In the genomic region with DNA sequence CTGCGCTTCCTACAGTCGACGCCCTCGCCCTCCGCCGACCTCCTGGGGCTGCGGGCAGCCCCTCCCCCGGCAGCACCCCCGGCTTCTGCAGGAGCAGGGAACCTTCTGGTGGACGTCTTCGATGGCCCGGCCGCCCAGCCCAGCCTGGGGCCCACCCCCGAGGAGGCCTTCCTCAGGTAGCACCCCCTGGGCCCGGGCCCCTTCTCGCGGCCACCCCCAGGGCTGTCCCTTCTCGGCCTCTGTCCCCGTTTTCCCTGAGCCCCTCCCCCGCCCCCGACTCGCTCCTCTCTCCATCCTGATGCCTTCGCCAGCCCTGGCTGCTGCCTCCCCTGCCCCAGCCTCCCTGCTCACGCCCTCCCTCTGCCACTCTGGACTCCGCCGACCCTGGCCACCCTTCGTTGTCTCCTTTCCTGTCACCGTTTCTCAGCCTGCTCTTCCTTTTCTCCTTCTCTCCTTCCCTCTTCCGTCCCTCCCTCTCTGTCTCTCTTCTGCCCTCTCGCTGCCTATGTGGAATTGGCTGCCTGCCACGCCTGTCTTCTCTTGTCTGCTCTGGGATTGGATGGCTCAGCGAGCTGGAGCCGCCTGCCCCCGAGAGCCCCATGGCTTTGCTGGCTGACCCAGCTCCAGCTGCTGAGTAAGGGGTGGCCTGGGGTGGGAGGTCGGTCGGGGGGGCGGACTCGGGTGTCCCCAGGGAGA, we compare ENCODE assay signal across 1 cellular context.
TF ChIP-seq lines count a peak whose summit lies in the region.

No MANE protein-coding gene starts in this region.

TF ChIP-seq in HEK293, 187 proteins besides CTCF, POLR2A, EP300 and RAD21 (continued from another document):
- TF ChIP-seq, protein P1, sequence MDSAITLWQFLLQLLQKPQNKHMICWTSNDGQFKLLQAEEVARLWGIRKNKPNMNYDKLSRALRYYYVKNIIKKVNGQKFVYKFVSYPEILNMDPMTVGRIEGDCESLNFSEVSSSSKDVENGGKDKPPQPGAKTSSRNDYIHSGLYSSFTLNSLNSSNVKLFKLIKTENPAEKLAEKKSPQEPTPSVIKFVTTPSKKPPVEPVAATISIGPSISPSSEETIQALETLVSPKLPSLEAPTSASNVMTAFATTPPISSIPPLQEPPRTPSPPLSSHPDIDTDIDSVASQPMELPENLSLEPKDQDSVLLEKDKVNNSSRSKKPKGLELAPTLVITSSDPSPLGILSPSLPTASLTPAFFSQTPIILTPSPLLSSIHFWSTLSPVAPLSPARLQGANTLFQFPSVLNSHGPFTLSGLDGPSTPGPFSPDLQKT (IDR thresholded peaks at IDR 0.05; ENCODE audit: borderline replicate concordance, low read depth, low read length) = no peak
- TF ChIP-seq ZNF624 (tag by site-specific recombination; IDR thresholded peaks at IDR 0.05) = no peak
- TF ChIP-seq KLF8 (tag by site-specific recombination; IDR thresholded peaks at IDR 0.05) = peak; percentile 65; the same call in 1 of the 2 replicates
